21 cellular contexts compared by ENCODE assay signal in genomic region chr20:41413169-41413568, GRCh38. TPM values are rescaled to one million over a fixed set of nuclear protein-coding genes. Genes with fewer than 3 reads are reported as not detected.
DNase-seq lines count a peak whose midpoint lies in the region; ATAC-seq and TF ChIP-seq lines count a peak whose summit lies in the region.
"Had no signal": no experiment of that assay in that cellular context is flagged by ENCODE, and none has a peak within 500 bp of the region (broad histone marks: within the 10 kb centered on the region; RNA-seq: fewer than 3 reads in every experiment).

No MANE protein-coding gene starts in this region.

- H3K27ac ChIP-seq in ascending aorta (peak overlapping the region; percentile 32 to 64), gastrocnemius medialis (peak overlapping the region; percentile 44 to 81 (median 66)), PC-9 (no peak overlapping the region)
- H3K27ac ChIP-seq: GM23248, SJCRH30 had no signal

- no peak for TF ChIP-seq POLR2A in gastrocnemius medialis (IDR thresholded peaks at IDR 0.05)

- DNase-seq in RKO (ENCODE audit: low spot score) (peak; percentile 9), ascending aorta (ENCODE audit: low spot score in 2 of 2) (no peak), islet precursor cell (peak; percentile 52), gastrocnemius medialis (no peak), PC-9 (no peak), Kasumi-1 (lab: John Stamatoyannopoulos, UW) (no peak)
- no peak for DNase-seq in activated naive CD4-positive, alpha-beta T cell treated with anti-CD3 and anti-CD28 coated beads, Interleukin-2, amount 50 U/mL, for 72 hours (ENCODE audit: low spot score in 2 of 2)
- DNase-seq: ACHN, DMS79 treated with DMSO at 0.1 percent for 48 hours, GM23248, Karpas-422, MG63, NCI-H1092, NCI-H146, NCI-H2029 treated with DMSO at 0.1 percent for 48 hours, NCI-H2171, NCI-H526, SJCRH30 had no signal

- H3K36me3 Mint-ChIP-seq in activated naive CD4-positive, alpha-beta T cell treated with anti-CD3 and anti-CD28 coated beads, Interleukin-2, amount 50 U/mL, for 72 hours: peaks cover 0 to 17% of the 10 kb centered on the region in 2 donors

- no peaks in the 10 kb centered on the region for H3K9me3 ChIP-seq in ascending aorta
- H3K9me3 ChIP-seq in gastrocnemius medialis: no peaks in the 10 kb centered on the region
- H3K9me3 ChIP-seq in PC-9 (ENCODE audit: insufficient read depth, low read depth): no peaks in the 10 kb centered on the region
- H3K9me3 ChIP-seq: HAP-1, MG63, SJCRH30 had no signal

- POLR2A ChIA-PET in PC-9 (lab: Charles Lee; ENCODE audit: unreplicated experiment): no interaction called here

- H3K27me3 ChIP-seq in ascending aorta (no peaks in the 10 kb centered on the region), gastrocnemius medialis (no peaks in the 10 kb centered on the region), PC-9 (ENCODE audit: insufficient read depth, low read depth) (no peaks in the 10 kb centered on the region)
- H3K27me3 ChIP-seq: MG63, SJCRH30 had no signal

- no peaks in the 10 kb centered on the region for H4K20me1 ChIP-seq in PC-9 (ENCODE audit: insufficient read depth)

- H3K79me2 ChIP-seq in PC-9 (ENCODE audit: low read depth): no peaks in the 10 kb centered on the region

- H3F3A ChIP-seq in PC-9 (ENCODE audit: insufficient read depth, low read depth): no peaks in the 10 kb centered on the region

- BruUV-seq in PC-9 (replicated peaks; lab: Mats Ljungman, UMichigan): no TSS peak

- H3K4me2 ChIP-seq in PC-9: no peak overlapping the region

- CTCF ChIA-PET in PC-9 (lab: Charles Lee): no interaction called here

- peak in 1 of 2 donors; percentile 67 for ATAC-seq in gastrocnemius medialis
- no peak for ATAC-seq in activated naive CD4-positive, alpha-beta T cell treated with anti-CD3 and anti-CD28 coated beads, Interleukin-2, amount 50 U/mL, for 72 hours

- no peak overlapping the region for H2AFZ ChIP-seq in PC-9
- H2AFZ ChIP-seq: GM23248 had no signal

- peak overlapping the region in 1 of 2 donors; percentile 3 for H3K27ac Mint-ChIP-seq in activated naive CD4-positive, alpha-beta T cell treated with anti-CD3 and anti-CD28 coated beads, Interleukin-2, amount 50 U/mL, for 72 hours
- H3K27ac Mint-ChIP-seq: IgD-negative memory B cell had no signal

- H3K36me3 ChIP-seq in ascending aorta (peaks cover 62 to 77% of the 10 kb centered on the region in 2 donors), gastrocnemius medialis (peaks cover 0 to 31% of the 10 kb centered on the region in 2 donors), PC-9 (ENCODE audit: low read depth) (peaks cover 26% of the 10 kb centered on the region; the same call in 1 of the 2 replicates)

- no peak for TF ChIP-seq CTCF in ascending aorta (IDR thresholded peaks at IDR 0.05)
- TF ChIP-seq CTCF in gastrocnemius medialis (IDR thresholded peaks at IDR 0.05 in 4 of 5, conservative IDR thresholded peaks at IDR 0.05 in 1 of 5): no peak
- TF ChIP-seq CTCF in PC-9 (conservative IDR thresholded peaks at IDR 0.05): no peak

- no peak overlapping the region for H3K4me3 ChIP-seq in ascending aorta
- no peak overlapping the region for H3K4me3 ChIP-seq in gastrocnemius medialis
- no peak overlapping the region for H3K4me3 ChIP-seq in PC-9
- H3K4me3 ChIP-seq: GM23248, HAP-1, MG63, SJCRH30 had no signal

- no peaks in the 10 kb centered on the region for H3K9me2 ChIP-seq in PC-9 (ENCODE audit: insufficient read depth)

- intact Hi-C loops in ascending aorta (cut with DNase I) (loop anchor here (5.0 kb wide), 2 partner anchors 241 to 276 kb away; partner anchors contain the start of gene PLCG1), gastrocnemius medialis (cut with DNase I; ENCODE audit: low total_unique reads) (loop anchor here (10.0 kb wide), 1 partner anchor 282 kb away; no protein-coding TSS in a partner anchor), PC-9 (cut with micrococcal nuclease; ENCODE audit: unreplicated experiment) (no loop called here)

- H3K4me1 ChIP-seq in ascending aorta (peaks cover 0 to 9% of the 10 kb centered on the region in 2 donors), gastrocnemius medialis (peaks cover 32 to 50% of the 10 kb centered on the region in 2 donors), PC-9 (replicated peaks; ENCODE audit: insufficient read depth) (no peaks in the 10 kb centered on the region)
- H3K4me1 ChIP-seq: HAP-1 had no signal

- in situ Hi-C loops in gastrocnemius medialis (cut with MboI; ENCODE audit: low sequenced_read_pairs in 4 of 4): no loop called here

- H3K9me3 Mint-ChIP-seq in activated naive CD4-positive, alpha-beta T cell treated with anti-CD3 and anti-CD28 coated beads, Interleukin-2, amount 50 U/mL, for 72 hours: no peaks in the 10 kb centered on the region
- H3K9me3 Mint-ChIP-seq: CD14-positive monocyte, IgD-negative memory B cell had no signal

RNA-seq across cellular contexts. Expression of gene EMILIN3, which starts 46.6 kb away (rescaled TPM):
- total RNA-seq in ascending aorta: 0.53 TPM
- total RNA-seq in gastrocnemius medialis: under 1 TPM in 3 of 4 donors, not detected in 1; 0.20 to 0.33 (median 0.20) TPM
- total RNA-seq in PC-9 (2021): not detected in 2 replicates
- total RNA-seq in activated naive CD4-positive, alpha-beta T cell treated with anti-CD3 and anti-CD28 coated beads, Interleukin-2, amount 50 U/mL, for 72 hours: under 1 TPM in 1 of 2 donors, not detected in 1; 0.27 TPM
- total RNA-seq: GM23248 had no signal

Comparison
In these comparisons a context has a peak if more than half of its experiments do, and no peak if none do; other contexts are left out.
1. DNase-seq: peak in RKO (single experiment) and islet precursor cell (single experiment); none in ascending aorta (0 of 2), gastrocnemius medialis (0 of 2), PC-9 (0 of 2), activated naive CD4-positive, alpha-beta T cell treated with anti-CD3 and anti-CD28 coated beads, Interleukin-2, amount 50 U/mL, for 72 hours (0 of 2) and Kasumi-1 (0 of 2).